ENCODE assay signal across 38 cellular contexts in the genomic region with DNA sequence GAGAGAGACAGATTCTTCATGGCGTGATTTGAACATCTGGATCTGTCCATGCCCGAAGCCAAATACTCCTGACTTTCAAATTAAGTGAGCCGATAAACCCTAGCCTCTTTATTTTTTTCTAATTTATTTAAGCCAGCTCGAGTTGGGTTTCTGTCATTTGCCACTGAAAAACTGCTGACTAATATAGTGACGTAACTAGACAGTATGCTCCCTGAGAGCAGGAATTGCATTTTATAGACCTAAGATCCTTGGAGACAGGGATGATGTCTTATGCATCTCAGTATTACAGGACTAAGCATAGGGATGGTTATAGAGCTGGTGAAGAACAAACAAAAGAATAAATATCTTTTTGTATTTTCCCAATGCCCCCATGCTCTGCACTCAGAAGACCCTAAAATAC. TPM values are rescaled to one million over a fixed set of nuclear protein-coding genes. Genes with fewer than 3 reads are reported as not detected.
"Had no signal": no experiment of that assay in that cellular context is flagged by ENCODE, and none has a peak within 500 bp of the region (broad histone marks: within the 10 kb centered on the region; RNA-seq: fewer than 3 reads in every experiment).

No MANE protein-coding gene starts in this region.

- H3K27me3 ChIP-seq: MG63 had no signal

- DNase-seq: Karpas-422, Kasumi-1, MG63, MM.1S, MV-4-11, NCI-H1048, NCI-H1092, NCI-H1092 treated with DMSO at 0.1 percent for 48 hours, NCI-H1105, NCI-H1105 treated with DMSO at 0.1 percent for 48 hours, NCI-H1417, NCI-H1417 treated with DMSO at 0.1 percent for 48 hours, NCI-H1436, NCI-H1436 treated with DMSO at 0.1 percent for 48 hours, NCI-H146, NCI-H1694, NCI-H1694 treated with DMSO at 0.1 percent for 48 hours, NCI-H187, NCI-H187 treated with DMSO at 0.1 percent for 48 hours, NCI-H1930, NCI-H2029, NCI-H2029 treated with DMSO at 0.1 percent for 48 hours, NCI-H2081, NCI-H2081 treated with DMSO at 0.1 percent for 48 hours, NCI-H2107, NCI-H2171, NCI-H2171 treated with DMSO at 0.1 percent for 48 hours, NCI-H2227 treated with DMSO at 0.1 percent for 48 hours, NCI-H226, NCI-H345, NCI-H446, NCI-H446 treated with DMSO at 0.1 percent for 48 hours, NCI-H510A, NCI-H510A treated with DMSO at 0.1 percent for 48 hours, NCI-H524 had no signal

- H3K4me3 ChIP-seq: MG63 had no signal

- H3K36me3 ChIP-seq: MG63 had no signal

- H3K9me3 ChIP-seq: MG63 had no signal

RNA-seq across cellular contexts. Expression of a gene that starts 4.6 kb away (rescaled TPM):
- total RNA-seq: LHCN-M2, MCF 10A, NCI-H460 had no signal
